In genomic region chr18:43692291-43692690, GRCh38 we compare ENCODE assay signal across 21 cellular contexts.
DNase-seq lines count a peak whose midpoint lies in the region; ATAC-seq and TF ChIP-seq lines count a peak whose summit lies in the region.
"Had no signal": no experiment of that assay in that cellular context is flagged by ENCODE, and none has a peak within 500 bp of the region (broad histone marks: within the 10 kb centered on the region; RNA-seq: fewer than 3 reads in every experiment).

No MANE protein-coding gene starts in this region.

- H3K36me3 ChIP-seq in A673 (ENCODE audit: insufficient read depth, low read length, poor library complexity, severe bottlenecking) = no peaks in the 10 kb centered on the region
- no peaks in the 10 kb centered on the region for H3K36me3 ChIP-seq in esophagus squamous epithelium
- H3K36me3 ChIP-seq: left lung had no signal

- H3K4me3 Mint-ChIP-seq in HFFc6 = peak overlapping the region; percentile 7; the same call in 1 of the 2 replicates
- H3K4me3 Mint-ChIP-seq: activated naive CD4-positive, alpha-beta T cell treated with anti-CD3 and anti-CD28 coated beads, Interleukin-2, amount 50 U/mL, for 24 hours; central memory CD8-positive, alpha-beta T cell; naive B cell; T-helper 17 cell had no signal

- no peak for TF ChIP-seq POLR2A in esophagus squamous epithelium (IDR thresholded peaks at IDR 0.05)

- H3K4me1 ChIP-seq in A673 (ENCODE audit: insufficient read depth, low read length, poor library complexity, severe bottlenecking) (no peaks in the 10 kb centered on the region), esophagus squamous epithelium (no peaks in the 10 kb centered on the region)
- H3K4me1 ChIP-seq: A549, left lung, psoas muscle had no signal

- H3K36me3 Mint-ChIP-seq in HFFc6 (ENCODE audit: low read depth) = no peaks in the 10 kb centered on the region
- H3K36me3 Mint-ChIP-seq: activated naive CD4-positive, alpha-beta T cell treated with anti-CD3 and anti-CD28 coated beads, Interleukin-2, amount 50 U/mL, for 24 hours; naive B cell had no signal

- WGBS in esophagus squamous epithelium, 2 donors = 80 to 81% methylated on average over 4 of the region's 4 CpGs

- H3K27ac ChIP-seq in A673 (ENCODE audit: low read depth, low read length, poor library complexity, severe bottlenecking) = no peak overlapping the region
- no peak overlapping the region for H3K27ac ChIP-seq in esophagus squamous epithelium
- H3K27ac ChIP-seq: A549, left lung, psoas muscle, RWPE1 had no signal

- H3K9me3 ChIP-seq in A673 (ENCODE audit: low read depth, low read length, poor library complexity, severe bottlenecking) (no peaks in the 10 kb centered on the region), esophagus squamous epithelium (no peaks in the 10 kb centered on the region)
- H3K9me3 ChIP-seq: A549, psoas muscle had no signal

- POLR2A ChIA-PET in A673 (lab: Charles Lee; ENCODE audit: low non-redundant PET) = no interaction called here

- no peaks in the 10 kb centered on the region for H3K9me3 Mint-ChIP-seq in HFFc6

- H3K4me1 Mint-ChIP-seq in HFFc6 (ENCODE audit: low read depth) = peaks cover 22% of the 10 kb centered on the region
- H3K4me1 Mint-ChIP-seq: activated naive CD4-positive, alpha-beta T cell treated with anti-CD3 and anti-CD28 coated beads, Interleukin-2, amount 50 U/mL, for 24 hours; central memory CD8-positive, alpha-beta T cell; naive B cell had no signal

- intact Hi-C loops in A673 (cut with micrococcal nuclease; ENCODE audit: unreplicated experiment) = no loop called here
- intact Hi-C loops in esophagus squamous epithelium (cut with DNase I) = no loop called here

- BruUV-seq in A673 (replicated peaks; lab: Mats Ljungman, UMichigan) = no TSS peak

- TF ChIP-seq CTCF in A673 (conservative IDR thresholded peaks at IDR 0.05; ENCODE audit: low read depth, low read length) (no peak), HFFc6 (IDR thresholded peaks at IDR 0.05) (no peak), esophagus squamous epithelium (IDR thresholded peaks at IDR 0.05) (no peak)

- DNase-seq in A673 (ENCODE audit: low spot score) (peak; percentile 9), HFFc6 (peak; percentile 1), astrocyte of the hippocampus (ENCODE audit: low read depth, low spot score) (peak; percentile 84), islet precursor cell (peak; percentile 53), esophagus squamous epithelium (lab: John Stamatoyannopoulos, UW) (no peak), NCI-H1694 (lab: John Stamatoyannopoulos, UW) (no peak)
- DNase-seq: activated CD8-positive, alpha-beta memory T cell treated with anti-CD3 and anti-CD28 coated beads, Interleukin-2, amount 50 U/mL, for 48 hours; hypothalamus; left lung; naive B cell; NCI-H2107; NCI-H774; psoas muscle; substantia nigra; T-helper 17 cell had no signal

- CTCF ChIA-PET in A673 (lab: Charles Lee) = no interaction called here

- no peaks in the 10 kb centered on the region; the same call in 1 of the 2 replicates for H3K27me3 Mint-ChIP-seq in HFFc6 (ENCODE audit: insufficient read depth)
- H3K27me3 Mint-ChIP-seq: activated naive CD4-positive, alpha-beta T cell treated with anti-CD3 and anti-CD28 coated beads, Interleukin-2, amount 50 U/mL, for 24 hours; central memory CD8-positive, alpha-beta T cell; T-helper 17 cell had no signal

- no peak for ATAC-seq in HG03469 (IDR thresholded peaks at IDR 0.05; ENCODE audit: unreplicated experiment)
- ATAC-seq in HG02852 (IDR thresholded peaks at IDR 0.05; ENCODE audit: unreplicated experiment) = no peak
- ATAC-seq: A549, left lung, psoas muscle, T-helper 17 cell had no signal

- H3K4me3 ChIP-seq in A673 (ENCODE audit: low read depth, low read length, poor library complexity, severe bottlenecking) (no peak overlapping the region), esophagus squamous epithelium (no peak overlapping the region)
- H3K4me3 ChIP-seq: A549, left lung, psoas muscle had no signal

- H3K27me3 ChIP-seq in A673 (replicated peaks; ENCODE audit: insufficient read depth, low read depth, low read length, poor library complexity) = no peaks in the 10 kb centered on the region
- no peaks in the 10 kb centered on the region for H3K27me3 ChIP-seq in esophagus squamous epithelium
- H3K27me3 ChIP-seq: left lung had no signal

- H3K27ac Mint-ChIP-seq in HFFc6 = peak overlapping the region; percentile 15
- H3K27ac Mint-ChIP-seq: activated naive CD4-positive, alpha-beta T cell treated with anti-CD3 and anti-CD28 coated beads, Interleukin-2, amount 50 U/mL, for 24 hours; naive B cell; T-helper 17 cell had no signal

Comparison
In these comparisons a context has a peak if more than half of its experiments do, and no peak if none do; other contexts are left out.
1. DNase-seq: peak in A673 (single experiment), HFFc6 (single experiment), astrocyte of the hippocampus (single experiment) and islet precursor cell (single experiment); none in esophagus squamous epithelium (single experiment) and NCI-H1694 (single experiment).